20 cellular contexts compared by ENCODE assay signal in the genomic region with DNA sequence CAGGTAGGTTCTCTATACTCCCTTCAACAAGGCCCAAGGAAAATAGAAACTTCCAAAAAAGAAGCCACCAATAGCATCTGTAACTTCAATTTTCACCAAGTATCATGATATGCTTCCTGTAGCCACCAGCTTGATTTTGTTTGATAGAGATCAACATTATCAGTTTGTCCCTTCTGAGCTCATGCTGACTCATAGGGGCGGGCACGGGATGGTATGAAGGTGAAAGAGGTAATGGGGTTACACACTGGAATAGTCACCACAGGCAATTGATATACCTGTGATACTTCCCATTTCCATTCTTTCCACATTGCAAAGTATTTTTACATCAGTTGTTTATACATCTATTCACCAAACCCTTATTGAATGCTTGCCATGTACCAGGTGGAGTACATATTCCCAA.
A peak's percentile ranks its signal among the peaks of the same experiment; 100 is the strongest.
DNase-seq lines count a peak whose midpoint lies in the region; ATAC-seq, FAIRE-seq and TF ChIP-seq lines count a peak whose summit lies in the region.
"Had no signal": no experiment of that assay in that cellular context is flagged by ENCODE, and none has a peak within 500 bp of the region (broad histone marks: within the 10 kb centered on the region; RNA-seq: fewer than 3 reads in every experiment).

No MANE protein-coding gene starts in this region.

- intact Hi-C loops in heart left ventricle (cut with DNase I) (no loop called here), body of pancreas (cut with DNase I) (no loop called here)

- H3K9me3 ChIP-seq in heart left ventricle (no peaks in the 10 kb centered on the region), body of pancreas (no peaks in the 10 kb centered on the region)

- 86 to 99% (median 96%) methylated on average over 2 of the region's 2 CpGs for WGBS in heart left ventricle, 4 donors
- 70 to 76% methylated on average over 2 of the region's 2 CpGs for WGBS in body of pancreas, 2 donors

- H3K4me1 ChIP-seq in heart left ventricle (no peaks in the 10 kb centered on the region), body of pancreas (no peaks in the 10 kb centered on the region)
- H3K4me1 ChIP-seq: Caco-2 had no signal

- no peak overlapping the region for H3K4me3 ChIP-seq in epithelial cell of esophagus (ENCODE audit: low read length)
- H3K4me3 ChIP-seq in heart left ventricle: no peak overlapping the region
- no peak overlapping the region for H3K4me3 ChIP-seq in body of pancreas

- FAIRE-seq in urothelium cell line (lab: Jason Lieb, UNC): peak; percentile 65
- FAIRE-seq: GM12892, H1 had no signal

- DNase-seq in LoVo (ENCODE audit: low spot score) (peak; percentile 55), RWPE1 (ENCODE audit: low spot score) (peak; percentile 43), epithelial cell of esophagus (ENCODE audit: low read depth) (peak; percentile 9), urothelium cell line (ENCODE audit: low spot score) (no peak), heart left ventricle (no peak), NCI-H2081 treated with DMSO at 0.1 percent for 48 hours (lab: John Stamatoyannopoulos, UW) (no peak), body of pancreas (no peak)
- DNase-seq: Caco-2; CD8-positive, alpha-beta T cell; HCEC 1CT; Karpas-422; NCI-H2029; NCI-H2227 treated with DMSO at 0.1 percent for 48 hours; NCI-H69; OCI-M1; Right ventricle myocardium superior had no signal

- TF ChIP-seq CTCF in RWPE1 (conservative IDR thresholded peaks at IDR 0.05; ENCODE audit: low read depth) (no peak), epithelial cell of esophagus (IDR thresholded peaks at IDR 0.05; ENCODE audit: insufficient read depth, low read depth, low read length, missing control alignments) (no peak), heart left ventricle (IDR thresholded peaks at IDR 0.05) (no peak), body of pancreas (IDR thresholded peaks at IDR 0.05) (no peak)

- no peak overlapping the region for H3K27ac ChIP-seq in RWPE1
- H3K27ac ChIP-seq in heart left ventricle: no peak overlapping the region
- no peak overlapping the region for H3K27ac ChIP-seq in body of pancreas
- H3K27ac ChIP-seq: C4-2B, HL-60 had no signal

- ATAC-seq in heart left ventricle: no peak
- ATAC-seq in body of pancreas: no peak
- ATAC-seq: CD8-positive, alpha-beta T cell had no signal

- H3K36me3 ChIP-seq in heart left ventricle (no peaks in the 10 kb centered on the region), body of pancreas (replicated peaks in 1 of 2; ENCODE audit: insufficient read depth in 1 of 2, low read depth in 2 of 2) (no peaks in the 10 kb centered on the region)

- TF ChIP-seq POLR2A in heart left ventricle (IDR thresholded peaks at IDR 0.05) (no peak), body of pancreas (IDR thresholded peaks at IDR 0.05) (no peak)

- CTCF ChIA-PET in RWPE1 (lab: Yijun Ruan, JAX): no interaction called here

- POLR2A ChIA-PET in RWPE1 (lab: Yijun Ruan, JAX; ENCODE audit: low non-redundant PET): no interaction called here

- H3K27me3 ChIP-seq in heart left ventricle (peaks cover 0 to 6% (median 0%) of the 10 kb centered on the region in 9 donors), body of pancreas (no peaks in the 10 kb centered on the region)

Comparison
In these comparisons a context has a peak if more than half of its experiments do, and no peak if none do; other contexts are left out.
1. DNase-seq: peak in LoVo (single experiment), RWPE1 (single experiment) and epithelial cell of esophagus (single experiment); none in urothelium cell line (single experiment), heart left ventricle (0 of 5), NCI-H2081 treated with DMSO at 0.1 percent for 48 hours (single experiment) and body of pancreas (0 of 4).